ENCODE assay signal across 17 cellular contexts in genomic region chr11:11972942-11973341, GRCh38. TPM values are rescaled to one million over a fixed set of nuclear protein-coding genes. Genes with fewer than 3 reads are reported as not detected.
DNase-seq lines count a peak whose midpoint lies in the region; ATAC-seq and TF ChIP-seq lines count a peak whose summit lies in the region.
"Had no signal": no experiment of that assay in that cellular context is flagged by ENCODE, and none has a peak within 500 bp of the region (broad histone marks: within the 10 kb centered on the region; RNA-seq: fewer than 3 reads in every experiment).

No MANE protein-coding gene starts in this region.

- H3K27ac ChIP-seq in ascending aorta (peak overlapping the region; percentile 81 to 83), cardiac muscle cell (peak overlapping the region; percentile 92), neural progenitor cell (no peak overlapping the region), tibial artery (peak overlapping the region; percentile 72 to 83)
- H3K27ac ChIP-seq: BLaER1 treated with 17β-estradiol and CSF1 and Interleukin-3, amounts not matched to agents 10 nM and 100 nM; HL-60 had no signal

- H3K4me1 ChIP-seq in ascending aorta (peaks cover 36 to 77% of the 10 kb centered on the region in 2 donors), cardiac muscle cell (ENCODE audit: low read depth) (peaks cover 58% of the 10 kb centered on the region), neural progenitor cell (peaks cover 26% of the 10 kb centered on the region), tibial artery (peaks cover 7 to 79% (median 61%) of the 10 kb centered on the region in 4 donors)

- H3K4me1 Mint-ChIP-seq in neural progenitor cell: peaks cover 84% of the 10 kb centered on the region

- no peak overlapping the region for H3K4me2 ChIP-seq in neural progenitor cell
- H3K4me2 ChIP-seq: BLaER1 treated with 17β-estradiol and CSF1 and Interleukin-3, amounts not matched to agents 10 nM and 100 nM had no signal

- DNase-seq in ascending aorta (ENCODE audit: low spot score in 2 of 2) (no peak), cardiac muscle cell (ENCODE audit: low read depth in 1 of 2, low spot score in 1 of 2) (no peak), neural progenitor cell (ENCODE audit: low spot score) (no peak), tibial artery (no peak), HUDEP-2 (lab: John Stamatoyannopoulos, UW; ENCODE audit: unreplicated experiment in 76 of 76) (no peak), HPDE6-E6E7 (ENCODE audit: extremely low spot score) (no peak), NCI-H226 (no peak)
- DNase-seq: activated naive CD4-positive, alpha-beta T cell treated with anti-CD3 and anti-CD28 coated beads for 36 hours; DMS79; left lung; NCI-H1436; small intestine; SW 1271 had no signal

- peaks cover 14% of the 10 kb centered on the region for H3K36me3 Mint-ChIP-seq in neural progenitor cell

- H3K9me3 Mint-ChIP-seq in neural progenitor cell: peaks cover 4% of the 10 kb centered on the region
- H3K9me3 Mint-ChIP-seq: activated naive CD4-positive, alpha-beta T cell treated with anti-CD3 and anti-CD28 coated beads for 36 hours; central memory CD8-positive, alpha-beta T cell had no signal

- no peaks in the 10 kb centered on the region for H3F3A ChIP-seq in neural progenitor cell (ENCODE audit: low read depth)

- peaks cover 0 to 5% of the 10 kb centered on the region in 2 donors for H3K36me3 ChIP-seq in ascending aorta
- peaks cover 2% of the 10 kb centered on the region for H3K36me3 ChIP-seq in cardiac muscle cell
- H3K36me3 ChIP-seq in neural progenitor cell: no peaks in the 10 kb centered on the region
- H3K36me3 ChIP-seq in tibial artery: peaks cover 0 to 5% (median 0%) of the 10 kb centered on the region in 3 donors
- H3K36me3 ChIP-seq: BLaER1 treated with 17β-estradiol and CSF1 and Interleukin-3, amounts not matched to agents 10 nM and 100 nM; left lung had no signal

- H3K9ac ChIP-seq in neural progenitor cell: no peak overlapping the region
- H3K9ac ChIP-seq: BLaER1 treated with 17β-estradiol and CSF1 and Interleukin-3, amounts not matched to agents 10 nM and 100 nM had no signal

- intact Hi-C loops in ascending aorta (cut with DNase I): loop anchor here (1.0 to 10.0 kb wide), 2 partner anchors 71 to 312 kb away; no protein-coding TSS in a partner anchor
- intact Hi-C loops in tibial artery (cut with DNase I; ENCODE audit: low total_unique reads): no loop called here

- no peak for ATAC-seq in HG02840 (IDR thresholded peaks at IDR 0.05; ENCODE audit: low FRiP score, unreplicated experiment)

- peak overlapping the region; percentile 99 for H3K27ac Mint-ChIP-seq in neural progenitor cell
- H3K27ac Mint-ChIP-seq: activated naive CD4-positive, alpha-beta T cell treated with anti-CD3 and anti-CD28 coated beads for 36 hours had no signal

- no peaks in the 10 kb centered on the region for H4K20me1 ChIP-seq in neural progenitor cell (ENCODE audit: low read depth)
- H4K20me1 ChIP-seq: BLaER1 treated with 17β-estradiol and CSF1 and Interleukin-3, amounts not matched to agents 10 nM and 100 nM had no signal

- no peak for TF ChIP-seq CTCF in ascending aorta (IDR thresholded peaks at IDR 0.05)
- TF ChIP-seq CTCF in cardiac muscle cell (IDR thresholded peaks at IDR 0.05; ENCODE audit: low read depth, low read length): no peak
- TF ChIP-seq CTCF in neural progenitor cell (IDR thresholded peaks at IDR 0.05): no peak
- TF ChIP-seq CTCF in tibial artery (IDR thresholded peaks at IDR 0.05): no peak

- no peak overlapping the region for H3K4me3 ChIP-seq in ascending aorta
- H3K4me3 ChIP-seq in cardiac muscle cell: no peak overlapping the region
- no peak overlapping the region for H3K4me3 ChIP-seq in neural progenitor cell
- H3K4me3 ChIP-seq in tibial artery: no peak overlapping the region
- H3K4me3 ChIP-seq: BLaER1 treated with 17β-estradiol and CSF1 and Interleukin-3, amounts not matched to agents 10 nM and 100 nM; left lung had no signal

- H3K9me3 ChIP-seq in ascending aorta: no peaks in the 10 kb centered on the region
- no peaks in the 10 kb centered on the region for H3K9me3 ChIP-seq in cardiac muscle cell (ENCODE audit: low read depth)
- no peaks in the 10 kb centered on the region for H3K9me3 ChIP-seq in neural progenitor cell (ENCODE audit: low read depth)
- H3K9me3 ChIP-seq in tibial artery: no peaks in the 10 kb centered on the region
- H3K9me3 ChIP-seq: BLaER1 treated with 17β-estradiol and CSF1 and Interleukin-3, amounts not matched to agents 10 nM and 100 nM; left lung had no signal

- peaks cover 6% of the 10 kb centered on the region for H3K27me3 Mint-ChIP-seq in neural progenitor cell (ENCODE audit: insufficient read depth, low read depth)
- H3K27me3 Mint-ChIP-seq: central memory CD8-positive, alpha-beta T cell had no signal

- H2AFZ ChIP-seq in neural progenitor cell (replicated peaks): no peak overlapping the region

- peak overlapping the region; percentile 63 for H3K4me3 Mint-ChIP-seq in neural progenitor cell
- H3K4me3 Mint-ChIP-seq: activated naive CD4-positive, alpha-beta T cell treated with anti-CD3 and anti-CD28 coated beads for 36 hours; central memory CD8-positive, alpha-beta T cell had no signal

- H3K79me2 ChIP-seq in neural progenitor cell (ENCODE audit: low read depth): no peaks in the 10 kb centered on the region

- H3K27me3 ChIP-seq in ascending aorta: no peaks in the 10 kb centered on the region
- H3K27me3 ChIP-seq in cardiac muscle cell: no peaks in the 10 kb centered on the region
- H3K27me3 ChIP-seq in neural progenitor cell: no peaks in the 10 kb centered on the region
- no peaks in the 10 kb centered on the region for H3K27me3 ChIP-seq in tibial artery
- H3K27me3 ChIP-seq: BLaER1 treated with 17β-estradiol and CSF1 and Interleukin-3, amounts not matched to agents 10 nM and 100 nM; left lung had no signal

RNA-seq across cellular contexts. Expression of gene DKK3, which starts 35.5 kb away (rescaled TPM):
- total RNA-seq in ascending aorta: 433 TPM
- 180 and 309 TPM in 2 replicates for total RNA-seq in cardiac muscle cell
- polyA plus RNA-seq in cardiac muscle cell: 226 and 238 TPM in 2 replicates
- total RNA-seq in neural progenitor cell (ENCODE audit: low replicate concordance): 23.9 and 26.1 TPM in 2 replicates
- total RNA-seq: activated naive CD4-positive, alpha-beta T cell treated with anti-CD3 and anti-CD28 coated beads for 36 hours had no signal
